1 cellular context compared by ENCODE assay signal in genomic region chr9:114342755-114343440, GRCh38.
A peak's percentile ranks its signal among the peaks of the same experiment; 100 is the strongest.
TF ChIP-seq lines count a peak whose summit lies in the region.

No MANE protein-coding gene starts in this region.

TF ChIP-seq in GM12878, 131 proteins besides CTCF, POLR2A, EP300 and RAD21:
- TF ChIP-seq ZNF24 (IDR thresholded peaks at IDR 0.05) (peak; percentile 94), YBX1 (IDR thresholded peaks at IDR 0.05) (no peak)
